9 cellular contexts compared by ENCODE assay signal in the genomic region with DNA sequence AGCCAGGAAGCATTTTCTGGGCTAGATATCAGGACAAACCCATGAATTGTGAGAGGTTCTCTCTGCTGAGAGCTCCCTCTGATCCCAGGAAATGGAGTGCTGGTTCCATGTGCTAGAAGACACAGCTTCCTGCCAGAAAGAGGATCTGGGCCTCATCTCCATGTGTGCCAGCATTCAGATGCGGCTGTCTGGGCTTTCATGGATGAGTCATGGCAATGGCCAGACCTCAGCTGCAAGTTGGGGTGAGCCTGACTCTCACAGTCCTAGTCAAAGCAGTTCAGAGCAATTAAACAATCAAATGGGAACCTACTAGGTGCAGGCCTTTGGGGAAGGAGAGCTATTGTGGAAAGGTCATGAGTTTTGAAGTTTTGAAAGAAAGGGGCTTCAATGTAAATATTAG.
A peak's percentile ranks its signal among the peaks of the same experiment; 100 is the strongest.
DNase-seq lines count a peak whose midpoint lies in the region; ATAC-seq and TF ChIP-seq lines count a peak whose summit lies in the region.
"Had no signal": no experiment of that assay in that cellular context is flagged by ENCODE, and none has a peak within 500 bp of the region (broad histone marks: within the 10 kb centered on the region; RNA-seq: fewer than 3 reads in every experiment).

No MANE protein-coding gene starts in this region.

- no peaks in the 10 kb centered on the region for H3K36me3 Mint-ChIP-seq in activated CD4-positive, alpha-beta T cell treated with anti-CD3 and anti-CD28 coated beads for 36 hours (ENCODE audit: low read depth)
- H3K36me3 Mint-ChIP-seq: type B pancreatic cell had no signal

- H3K27me3 ChIP-seq in breast epithelium: no peaks in the 10 kb centered on the region
- H3K27me3 ChIP-seq in lower lobe of right lung (ENCODE audit: low read depth): no peaks in the 10 kb centered on the region
- H3K27me3 ChIP-seq in vagina: no peaks in the 10 kb centered on the region

- H3K9me3 Mint-ChIP-seq in activated CD4-positive, alpha-beta T cell treated with anti-CD3 and anti-CD28 coated beads for 36 hours (ENCODE audit: low read depth): no peaks in the 10 kb centered on the region
- H3K9me3 Mint-ChIP-seq: type B pancreatic cell had no signal

- H3K4me1 ChIP-seq in breast epithelium (peaks cover 4 to 5% of the 10 kb centered on the region in 2 donors), lower lobe of right lung (peaks cover 22% of the 10 kb centered on the region), vagina (peaks cover 30% of the 10 kb centered on the region)

- no peak overlapping the region for H3K4me3 Mint-ChIP-seq in activated CD4-positive, alpha-beta T cell treated with anti-CD3 and anti-CD28 coated beads for 36 hours
- H3K4me3 Mint-ChIP-seq: type B pancreatic cell had no signal

- POLR2A ChIA-PET in activated CD4-positive, alpha-beta T cell treated with anti-CD3 and anti-CD28 coated beads for 36 hours (lab: Charles Lee): interaction anchor here (0.5 kb wide), 1 partner anchor 30 kb away, joined by 4 read pairs; no protein-coding TSS in a partner anchor

- TF ChIP-seq CTCF in breast epithelium (IDR thresholded peaks at IDR 0.05) (no peak), lower lobe of right lung (IDR thresholded peaks at IDR 0.05) (no peak), vagina (IDR thresholded peaks at IDR 0.05) (no peak)

- H3K36me3 ChIP-seq in breast epithelium (no peaks in the 10 kb centered on the region), lower lobe of right lung (no peaks in the 10 kb centered on the region), vagina (no peaks in the 10 kb centered on the region)

- H3K9me3 ChIP-seq in breast epithelium (no peaks in the 10 kb centered on the region), lower lobe of right lung (no peaks in the 10 kb centered on the region), vagina (no peaks in the 10 kb centered on the region)

- peak; percentile 61 for ATAC-seq in activated CD4-positive, alpha-beta T cell treated with anti-CD3 and anti-CD28 coated beads for 36 hours
- ATAC-seq in lower lobe of right lung (peak; percentile 75 to 85), GM21360 (IDR thresholded peaks at IDR 0.05; ENCODE audit: unreplicated experiment) (no peak), GM21367 (IDR thresholded peaks at IDR 0.05; ENCODE audit: unreplicated experiment) (no peak)

- H3K4me3 ChIP-seq in breast epithelium (no peak overlapping the region), lower lobe of right lung (no peak overlapping the region), vagina (no peak overlapping the region)

- peak overlapping the region; percentile 40 to 67 for H3K27ac ChIP-seq in breast epithelium
- peak overlapping the region; percentile 37 for H3K27ac ChIP-seq in lower lobe of right lung
- peak overlapping the region; percentile 22 for H3K27ac ChIP-seq in vagina

- H3K27ac Mint-ChIP-seq in activated CD4-positive, alpha-beta T cell treated with anti-CD3 and anti-CD28 coated beads for 36 hours: no peak overlapping the region
- H3K27ac Mint-ChIP-seq: type B pancreatic cell had no signal

- CTCF ChIA-PET in activated CD4-positive, alpha-beta T cell treated with anti-CD3 and anti-CD28 coated beads for 36 hours (lab: Charles Lee): interaction anchor here (0.6 kb wide), 1 partner anchor 101 kb away, joined by 3 read pairs; no protein-coding TSS in a partner anchor

- no peak for DNase-seq in activated CD4-positive, alpha-beta T cell treated with anti-CD3 and anti-CD28 coated beads for 36 hours
- no peak for DNase-seq in activated CD4-positive, alpha-beta T cell treated with anti-CD3 and anti-CD28 coated beads, Interleukin-2, amount 50 U/mL, for 4 hours
- DNase-seq in breast epithelium (ENCODE audit: low spot score in 2 of 2) (no peak), lower lobe of right lung (peak; percentile 52), vagina (ENCODE audit: extremely low spot score in 2 of 2) (no peak), NCI-H1694 treated with DMSO at 0.1 percent for 48 hours (lab: John Stamatoyannopoulos, UW) (no peak)

- peaks cover 3% of the 10 kb centered on the region for H3K4me1 Mint-ChIP-seq in activated CD4-positive, alpha-beta T cell treated with anti-CD3 and anti-CD28 coated beads for 36 hours

- no peaks in the 10 kb centered on the region for H3K27me3 Mint-ChIP-seq in activated CD4-positive, alpha-beta T cell treated with anti-CD3 and anti-CD28 coated beads for 36 hours

- intact Hi-C loops in activated CD4-positive, alpha-beta T cell treated with anti-CD3 and anti-CD28 coated beads for 36 hours (cut with DNase I, micrococcal nuclease): no loop called here
- intact Hi-C loops in breast epithelium (cut with DNase I; ENCODE audit: low total_unique reads) (no loop called here), lower lobe of right lung (cut with DNase I) (no loop called here), vagina (cut with DNase I) (no loop called here)

- TF ChIP-seq POLR2A in breast epithelium (IDR thresholded peaks at IDR 0.05) (no peak), vagina (IDR thresholded peaks at IDR 0.05) (no peak)

Comparison
In these comparisons a context has a peak if more than half of its experiments do, and no peak if none do; other contexts are left out.
1. ATAC-seq: peak in activated CD4-positive, alpha-beta T cell treated with anti-CD3 and anti-CD28 coated beads for 36 hours (single experiment) and lower lobe of right lung (2 of 2); none in GM21360 (single experiment) and GM21367 (single experiment).
2. Peak in every context shown above with its lines, with median percentiles within 50 percentile points of each other: H3K27ac ChIP-seq.